In genomic region chr13:32427852-32428580, GRCh38 we compare ENCODE assay signal across 1 cellular context.
A peak's percentile ranks its signal among the peaks of the same experiment; 100 is the strongest.
TF ChIP-seq lines count a peak whose summit lies in the region.

Gene N4BP2L1, minus strand, starts transcription at chr13:32428130. Its CDS starts 48 bp downstream, at chr13:32428082.

TF ChIP-seq in HepG2, 621 proteins besides CTCF, POLR2A, EP300 and RAD21 (continued from another document and continues in another):
- no peak for TF ChIP-seq JDP2 (CRISPR knock-in tag; IDR thresholded peaks at IDR 0.05; ENCODE audit: borderline replicate concordance)
- TF ChIP-seq LBX2 (CRISPR knock-in tag; IDR thresholded peaks at IDR 0.05; ENCODE audit: borderline replicate concordance) = no peak
- peak; percentile 81 for TF ChIP-seq HOXA3 (CRISPR knock-in tag; IDR thresholded peaks at IDR 0.05)
- TF ChIP-seq SALL1 (CRISPR knock-in tag; IDR thresholded peaks at IDR 0.05) = peak; percentile 93
- peak; percentile 89 for TF ChIP-seq POLR2G (IDR thresholded peaks at IDR 0.05; ENCODE audit: low read depth, low read length)
- TF ChIP-seq ZNF160 (CRISPR knock-in tag; IDR thresholded peaks at IDR 0.05) = peak; percentile 61; the same call in 1 of the 2 replicates
- TF ChIP-seq TAF1 (CRISPR knock-in tag; IDR thresholded peaks at IDR 0.05) = peak; percentile 67; the same call in 1 of the 2 replicates
- 0 out of 2 replicates have a peak, but pooled peaks have one; percentile 24 for TF ChIP-seq ZNF296 (CRISPR knock-in tag; conservative IDR thresholded peaks at IDR 0.05)
- peak; percentile 52; the same call in 1 of the 2 replicates for TF ChIP-seq KDM3A (CRISPR knock-in tag; IDR thresholded peaks at IDR 0.05; ENCODE audit: low read depth)
- peak; percentile 49; the same call in 1 of the 2 replicates for TF ChIP-seq NCOA2 (CRISPR knock-in tag; IDR thresholded peaks at IDR 0.05)
- peak; percentile 44; the same call in 1 of the 2 replicates for TF ChIP-seq ZSCAN21 (CRISPR knock-in tag; IDR thresholded peaks at IDR 0.05; ENCODE audit: borderline replicate concordance)
- TF ChIP-seq ZNF484 (CRISPR knock-in tag; IDR thresholded peaks at IDR 0.05; ENCODE audit: borderline replicate concordance, low read depth) = no peak
- peak; percentile 33; the same call in 1 of the 2 replicates for TF ChIP-seq NFYC (CRISPR knock-in tag; IDR thresholded peaks at IDR 0.05)
- no peak for TF ChIP-seq SNRNP70 (IDR thresholded peaks at IDR 0.05; ENCODE audit: low read depth, low read length)
- TF ChIP-seq TFDP2 (CRISPR knock-in tag; IDR thresholded peaks at IDR 0.05) = 0 out of 2 replicates have a peak, but pooled peaks have one; percentile 45
- TF ChIP-seq HNF1B (CRISPR knock-in tag; IDR thresholded peaks at IDR 0.05) = peak; percentile 76; the same call in 1 of the 2 replicates
- TF ChIP-seq ZFY (CRISPR knock-in tag; IDR thresholded peaks at IDR 0.05) = peak; percentile 52; the same call in 1 of the 2 replicates
- no peak for TF ChIP-seq ZNF678 (CRISPR knock-in tag; IDR thresholded peaks at IDR 0.05)
- peak; percentile 74 for TF ChIP-seq TEAD3 (CRISPR knock-in tag; optimal IDR thresholded peaks at IDR 0.05; ENCODE audit: borderline replicate concordance)
- TF ChIP-seq TGIF2 (CRISPR knock-in tag; IDR thresholded peaks at IDR 0.05) = 0 out of 2 replicates have a peak, but pooled peaks have one; percentile 12
- TF ChIP-seq SALL2 (CRISPR knock-in tag; IDR thresholded peaks at IDR 0.05) = 0 out of 2 replicates have a peak, but pooled peaks have one; percentile 61
- peak; percentile 21; the same call in 1 of the 2 replicates for TF ChIP-seq DPF2 (CRISPR knock-in tag; IDR thresholded peaks at IDR 0.05; ENCODE audit: borderline replicate concordance, low read depth)
- TF ChIP-seq MYC (CRISPR knock-in tag; IDR thresholded peaks at IDR 0.05; ENCODE audit: borderline replicate concordance) = peak; percentile 82
- TF ChIP-seq HMG20B (CRISPR knock-in tag; conservative IDR thresholded peaks at IDR 0.05) = 0 out of 2 replicates have a peak, but pooled peaks have one; percentile 60
- peak; percentile 33; the same call in 1 of the 2 replicates for TF ChIP-seq ZNF792 (CRISPR knock-in tag; IDR thresholded peaks at IDR 0.05)
- no peak for TF ChIP-seq CERS6 (CRISPR knock-in tag; IDR thresholded peaks at IDR 0.05)
- no peak for TF ChIP-seq ZNF136 (CRISPR knock-in tag; IDR thresholded peaks at IDR 0.05; ENCODE audit: low read depth)
- no peak for TF ChIP-seq ZBTB40 (IDR thresholded peaks at IDR 0.05)
- peak; percentile 61; the same call in 1 of the 2 replicates for TF ChIP-seq ZBTB40 (CRISPR knock-in tag; IDR thresholded peaks at IDR 0.05)
- peak; percentile 84; the same call in 1 of the 2 replicates for TF ChIP-seq HOMEZ (CRISPR knock-in tag; IDR thresholded peaks at IDR 0.05; ENCODE audit: low read depth)
- TF ChIP-seq ZFP90 (CRISPR knock-in tag; IDR thresholded peaks at IDR 0.05; ENCODE audit: borderline replicate concordance) = peak; percentile 56; the same call in 1 of the 2 replicates
- TF ChIP-seq SMARCC2 (IDR thresholded peaks at IDR 0.05) = no peak
- no peak for TF ChIP-seq ZNF225 (CRISPR knock-in tag; IDR thresholded peaks at IDR 0.05)
- TF ChIP-seq PHF21A (CRISPR knock-in tag; IDR thresholded peaks at IDR 0.05) = peak; percentile 76
- peak; percentile 64 for TF ChIP-seq ZNF281 (CRISPR knock-in tag; IDR thresholded peaks at IDR 0.05; ENCODE audit: borderline replicate concordance)
- TF ChIP-seq SRSF4 (IDR thresholded peaks at IDR 0.05; ENCODE audit: low read depth, low read length, poor library complexity, severe bottlenecking) = no peak
- TF ChIP-seq KLF16 (CRISPR knock-in tag; IDR thresholded peaks at IDR 0.05) = peak in 1 of 2 experiments; percentile 55; a peak in 2 of 4 replicates
- TF ChIP-seq RARA (CRISPR knock-in tag; IDR thresholded peaks at IDR 0.05) = peak; percentile 82
- TF ChIP-seq FIP1L1 (IDR thresholded peaks at IDR 0.05; ENCODE audit: borderline replicate concordance, insufficient read depth, low read depth, low read length) = 0 out of 2 replicates have a peak, but pooled peaks have one; percentile 33
- TF ChIP-seq MAZ (IDR thresholded peaks at IDR 0.05; ENCODE audit: borderline replicate concordance, low read depth, low read length) = peak; percentile 92
- TF ChIP-seq MAZ (CRISPR knock-in tag; IDR thresholded peaks at IDR 0.05; ENCODE audit: low read depth) = peak; percentile 93
- peak; percentile 23; the same call in 1 of the 2 replicates for TF ChIP-seq TFDP1 (CRISPR knock-in tag; IDR thresholded peaks at IDR 0.05; ENCODE audit: borderline replicate concordance)
- TF ChIP-seq GTF2F1 (IDR thresholded peaks at IDR 0.05; ENCODE audit: low read length) = no peak
- TF ChIP-seq ISL2 (CRISPR knock-in tag; IDR thresholded peaks at IDR 0.05) = peak; percentile 78
- TF ChIP-seq HOXA5 (CRISPR knock-in tag; IDR thresholded peaks at IDR 0.05) = peak; percentile 95
- TF ChIP-seq BRCA1 (CRISPR knock-in tag; IDR thresholded peaks at IDR 0.05) = 0 out of 2 replicates have a peak, but pooled peaks have one; percentile 59
- peak; percentile 59; the same call in 1 of the 2 replicates for TF ChIP-seq ZNF746 (CRISPR knock-in tag; IDR thresholded peaks at IDR 0.05)
